9 cellular contexts compared by ENCODE assay signal in the genomic region with DNA sequence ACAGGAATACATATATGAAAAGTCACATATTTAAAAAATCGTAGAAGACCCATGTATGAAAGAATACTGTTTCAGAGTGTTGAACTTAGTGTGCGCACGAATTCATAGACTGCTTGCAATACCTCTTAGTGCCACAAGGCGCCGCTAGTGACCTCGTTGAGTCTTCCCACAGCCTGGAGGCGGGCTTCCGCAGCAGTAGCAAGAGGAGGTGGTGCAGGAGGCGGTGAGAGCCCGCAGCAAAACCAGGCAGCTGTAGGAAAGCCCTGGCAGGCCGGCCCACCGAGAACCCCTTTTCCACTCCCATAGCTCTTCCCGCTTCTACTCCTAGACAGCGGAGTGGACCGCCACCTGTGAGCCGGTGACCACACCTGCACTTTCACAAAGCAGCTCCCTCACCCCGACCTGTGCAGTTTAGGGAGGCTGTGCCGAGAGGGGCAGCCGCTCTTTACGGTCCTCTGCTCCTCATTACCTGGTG. TPM values are rescaled to one million over a fixed set of nuclear protein-coding genes. Genes with fewer than 3 reads are reported as not detected.
DNase-seq lines count a peak whose midpoint lies in the region; ATAC-seq, FAIRE-seq and TF ChIP-seq lines count a peak whose summit lies in the region.
"Had no signal": no experiment of that assay in that cellular context is flagged by ENCODE, and none has a peak within 500 bp of the region (broad histone marks: within the 10 kb centered on the region; RNA-seq: fewer than 3 reads in every experiment).

No MANE protein-coding gene starts in this region.

- no peak overlapping the region for H3K27ac Mint-ChIP-seq in activated CD4-positive, alpha-beta memory T cell treated with anti-CD3 and anti-CD28 coated beads for 36 hours

- peak overlapping the region in 1 of 2 experiments; percentile 54; a peak in 2 of 4 replicates for H3K4me2 ChIP-seq in H1 (ENCODE audit: insufficient read depth in 1 of 2, low read depth in 2 of 2, low read length in 2 of 2)

- no peaks in the 10 kb centered on the region for H3K4me1 Mint-ChIP-seq in activated CD4-positive, alpha-beta memory T cell treated with anti-CD3 and anti-CD28 coated beads for 36 hours (ENCODE audit: low read depth)

- H3K9me3 ChIP-seq in H1 (ENCODE audit: insufficient read depth in 2 of 2, low read depth in 1 of 2, low read length in 1 of 2) = no peaks in the 10 kb centered on the region
- no peaks in the 10 kb centered on the region for H3K9me3 ChIP-seq in mucosa of rectum (ENCODE audit: control insufficient read depth in 2 of 2, low read length in 2 of 2)

- H3K79me1 ChIP-seq in H1 (ENCODE audit: low read depth, low read length) = no peaks in the 10 kb centered on the region

- H3K23ac ChIP-seq in H1 (ENCODE audit: insufficient read length) = no peak overlapping the region

- TF ChIP-seq POLR2A in H1 (IDR thresholded peaks at IDR 0.05; ENCODE audit: control extremely low read depth in 1 of 2, low read depth in 2 of 2, low read length in 2 of 2) = no peak

- peak; percentile 75 to 80 for TF ChIP-seq RAD21 in H1 (IDR thresholded peaks at IDR 0.05 in 1 of 2, conservative IDR thresholded peaks at IDR 0.05 in 1 of 2; ENCODE audit: low read depth in 2 of 2, low read length in 2 of 2)

- no peak overlapping the region; the same call in 1 of the 2 replicates for H4K8ac ChIP-seq in H1 (ENCODE audit: extremely low read depth, insufficient read depth, low read length)

- H3K27ac ChIP-seq in H1 (ENCODE audit: low read depth, low read length) = no peak overlapping the region
- no peak overlapping the region for H3K27ac ChIP-seq in mucosa of rectum (ENCODE audit: low read depth in 2 of 2, low read length in 2 of 2)

- peaks cover 16% of the 10 kb centered on the region for H3K27me3 Mint-ChIP-seq in activated CD4-positive, alpha-beta memory T cell treated with anti-CD3 and anti-CD28 coated beads for 36 hours

- no peak overlapping the region for H2BK20ac ChIP-seq in H1 (ENCODE audit: low read length)

- H3K14ac ChIP-seq in H1 (ENCODE audit: insufficient read length) = no peak overlapping the region

- POLR2A ChIA-PET in activated CD4-positive, alpha-beta memory T cell treated with anti-CD3 and anti-CD28 coated beads for 36 hours (lab: Charles Lee) = no interaction called here
- POLR2A ChIA-PET in H1 (lab: Charles Lee; ENCODE audit: partially characterized antibody) = interaction anchor here (0.6 to 2.5 kb wide), 3 partner anchors 23 to 63 kb away, joined by 3 to 15 read pairs (median 6); a partner anchor contains a TSS

- CTCF ChIA-PET in activated CD4-positive, alpha-beta memory T cell treated with anti-CD3 and anti-CD28 coated beads for 36 hours (lab: Charles Lee) = interaction anchor here (1.4 to 2.4 kb wide), 5 partner anchors 15 to 1645 kb away, joined by 3 to 24 read pairs (median 8); no protein-coding TSS in a partner anchor
- CTCF ChIA-PET in H1 (lab: Charles Lee; ENCODE audit: partially characterized antibody) = interaction anchor here (0.5 to 3.9 kb wide), 46 partner anchors 9 to 929 kb away, joined by 3 to 30 read pairs (median 4); a partner anchor contains a TSS

- no peaks in the 10 kb centered on the region for H3K36me3 Mint-ChIP-seq in activated CD4-positive, alpha-beta memory T cell treated with anti-CD3 and anti-CD28 coated beads for 36 hours

- no peak overlapping the region for H4K91ac ChIP-seq in H1 (replicated peaks; ENCODE audit: insufficient read length, low read length)

- ATAC-seq in GM18858 (IDR thresholded peaks at IDR 0.05; ENCODE audit: unreplicated experiment) (peak; percentile 94), HG03095 (IDR thresholded peaks at IDR 0.05; ENCODE audit: unreplicated experiment) (peak; percentile 85)

- no peak overlapping the region; the same call in 1 of the 2 replicates for H3K4me3 ChIP-seq in AG09309 (ENCODE audit: control insufficient read depth, low read depth, low read length)
- peak overlapping the region in 2 of 4 experiments; percentile 23 to 49; a peak in 5 of 8 replicates for H3K4me3 ChIP-seq in H1 (ENCODE audit: extremely low read depth in 1 of 4, insufficient read depth in 2 of 4, low read depth in 3 of 4, low read length in 4 of 4)
- peak overlapping the region; percentile 4 to 33 for H3K4me3 ChIP-seq in mucosa of rectum (ENCODE audit: low read length in 2 of 2)

- peak; percentile 62 for FAIRE-seq in H1 (lab: Jason Lieb, UNC)

- H3K27me3 ChIP-seq in H1 (replicated peaks in 1 of 4; ENCODE audit: control insufficient read depth in 3 of 4, extremely low read depth in 1 of 4, insufficient read depth in 3 of 4, low read length in 3 of 4) = no peaks in the 10 kb centered on the region
- no peaks in the 10 kb centered on the region for H3K27me3 ChIP-seq in mucosa of rectum (ENCODE audit: control insufficient read depth in 2 of 2, insufficient read depth in 2 of 2, low read length in 2 of 2)

- H2BK120ac ChIP-seq in H1 (replicated peaks; ENCODE audit: low read depth, low read length) = no peak overlapping the region

- H3K4me1 ChIP-seq in H1 (replicated peaks in 1 of 4; ENCODE audit: control insufficient read depth in 3 of 4, insufficient read depth in 4 of 4, low read length in 3 of 4) (peaks cover 0 to 6% (median under 1%) of the 10 kb centered on the region in 4 experiments; a peak in 2 of 7 replicates), mucosa of rectum (ENCODE audit: control insufficient read depth in 2 of 2, insufficient read depth in 2 of 2, low read length in 2 of 2) (peaks cover 4 to 5% of the 10 kb centered on the region in 2 donors)

- no peak for TF ChIP-seq EP300 in H1 (IDR thresholded peaks at IDR 0.05; ENCODE audit: borderline replicate concordance in 1 of 2, low read depth in 2 of 2, low read length in 2 of 2)

- H2BK15ac ChIP-seq in H1 (ENCODE audit: low read length) = no peak overlapping the region

- H3K4me3 Mint-ChIP-seq in activated CD4-positive, alpha-beta memory T cell treated with anti-CD3 and anti-CD28 coated beads for 36 hours = peak overlapping the region; percentile 38

- no peak overlapping the region for H3K4ac ChIP-seq in H1 (replicated peaks; ENCODE audit: insufficient read length, low read depth, low read length)

- H4K20me1 ChIP-seq in H1 (replicated peaks in 1 of 2; ENCODE audit: control insufficient read depth in 1 of 2, insufficient read depth in 2 of 2, low read length in 2 of 2) = peaks cover 0 to 6% of the 10 kb centered on the region in 2 experiments

- H2AK5ac ChIP-seq in H1 (ENCODE audit: low read depth, low read length) = no peak overlapping the region

- H3K79me2 ChIP-seq in H1 (ENCODE audit: control insufficient read depth in 1 of 2, insufficient read depth in 2 of 2, low read length in 2 of 2) = no peaks in the 10 kb centered on the region

- TF ChIP-seq CTCF in AG09309 (IDR thresholded peaks at IDR 0.05; ENCODE audit: control insufficient read depth, insufficient read depth, low read depth, low read length, missing control alignments) = peak; percentile 95
- peak; percentile 82 to 89 (median 86) for TF ChIP-seq CTCF in H1 (IDR thresholded peaks at IDR 0.05; ENCODE audit: control extremely low read depth in 1 of 3, insufficient read depth in 1 of 3, low read depth in 1 of 3, low read length in 3 of 3)

- no peak overlapping the region for H4K5ac ChIP-seq in H1 (ENCODE audit: insufficient read length, low read depth, low read length)

- DNase-seq in AG09309 (ENCODE audit: low read depth) (peak; percentile 38), NCI-H510A (lab: John Stamatoyannopoulos, UW) (peak; percentile 17), H1 (ENCODE audit: low read depth in 1 of 2, low spot score in 2 of 2) (peak in 1 of 2 experiments; percentile 84)
- DNase-seq in activated CD4-positive, alpha-beta memory T cell treated with anti-CD3 and anti-CD28 coated beads for 36 hours = peak; percentile 76
- DNase-seq in stimulated activated CD8-positive, alpha-beta memory T cell treated with anti-CD3 and anti-CD28 coated beads, Interleukin-4, amount 100 ng/mL, for 1 hour (ENCODE audit: low read depth in 2 of 2, low spot score in 1 of 2) = peak; percentile 16 to 27

- H3K9ac ChIP-seq in H1 (replicated peaks in 1 of 4; ENCODE audit: extremely low read depth in 1 of 4, low read depth in 3 of 4, low read length in 3 of 4) (no peak overlapping the region), mucosa of rectum (ENCODE audit: low read depth in 1 of 2, low read length in 2 of 2) (no peak overlapping the region)

- no peak overlapping the region for H3K18ac ChIP-seq in H1 (ENCODE audit: extremely low read depth, low read length)

- 26% methylated on average over 19 of the region's 20 CpGs; no CpG with 5 or more reads in 1 of the 2 experiments for WGBS in H1 (ENCODE audit: extremely low coverage in 1 of 2, insufficient coverage in 1 of 2, insufficient read length in 1 of 2, insufficient replicate concordance in 2 of 2, low coverage in 1 of 2, low lambda C conversion rate in 2 of 2, missing lambda C conversion rate in 1 of 2), 2 experiments

- H2BK12ac ChIP-seq in H1 (ENCODE audit: low read depth, low read length) = no peak overlapping the region

- intact Hi-C loops in activated CD4-positive, alpha-beta memory T cell treated with anti-CD3 and anti-CD28 coated beads for 36 hours (cut with micrococcal nuclease) = loop anchor here (1.0 kb wide), 2 partner anchors 393 to 625 kb away; no protein-coding TSS in a partner anchor

- no peaks in the 10 kb centered on the region for H3K9me3 Mint-ChIP-seq in activated CD4-positive, alpha-beta memory T cell treated with anti-CD3 and anti-CD28 coated beads for 36 hours

- H3K56ac ChIP-seq in H1 (replicated peaks; ENCODE audit: insufficient read length, low read depth, low read length) = no peak overlapping the region

- no peaks in the 10 kb centered on the region for H3K23me2 ChIP-seq in H1 (ENCODE audit: low read depth, low read length)

- H3K36me3 ChIP-seq in H1 (ENCODE audit: control insufficient read depth in 2 of 4, insufficient read depth in 4 of 4, low read length in 3 of 4) (peaks cover 0 to 17% (median 11%) of the 10 kb centered on the region in 4 experiments; a peak in 4 of 8 replicates), mucosa of rectum (ENCODE audit: control insufficient read depth in 2 of 2, insufficient read depth in 2 of 2, low read length in 2 of 2) (peaks cover 0 to 3% of the 10 kb centered on the region in 2 donors)

- H2AFZ ChIP-seq in H1 (ENCODE audit: low read length) = peak overlapping the region; percentile 46; the same call in 1 of the 2 replicates

- no peak overlapping the region for H2BK5ac ChIP-seq in H1 (ENCODE audit: low read depth, low read length)

TF ChIP-seq in H1, 55 proteins besides CTCF, POLR2A, EP300 and RAD21 (continues in another document):
- TF ChIP-seq TEAD4 (IDR thresholded peaks at IDR 0.05; ENCODE audit: low read depth, low read length) (0 out of 2 replicates have a peak, but pooled peaks have one; percentile 2), BCL11A (IDR thresholded peaks at IDR 0.05; ENCODE audit: low read depth in 2 of 2, low read length in 2 of 2) (no peak)

RNA-seq across cellular contexts. Expression of a gene that starts 23.5 kb away (rescaled TPM):
- total RNA-seq in activated CD4-positive, alpha-beta memory T cell treated with anti-CD3 and anti-CD28 coated beads for 36 hours = not detected
- 42.4 and 46.2 TPM in 2 replicates for total RNA-seq in H1 (2021; fragmentation: NEBNext Ultra II Directional; extraction: Animal tissue kit (Norgen Biotek cat#: 25700))
- polyA plus RNA-seq in H1 (2011; rRNA removed) = 16.0 and 17.2 TPM in 2 replicates
- polyA plus RNA-seq in H1 (2011; cell fraction: cytosol; rRNA removed) = 19.1 TPM
- polyA plus RNA-seq in H1 (2011; cell fraction: nucleus; rRNA removed) = 21.8 TPM
- 31.8 to 45.8 TPM (median 34.8 TPM) in 4 replicates for polyA plus RNA-seq in H1 (2012, experiment 1 of 2)
- polyA plus RNA-seq in H1 (2012, experiment 2 of 2) = 12.2 TPM
- 26.7 TPM for polyA plus RNA-seq in H1 (2013, experiment 1 of 2)
- 30.8 TPM for polyA plus RNA-seq in H1 (2013, experiment 2 of 2)
- 16.7 and 18.1 TPM in 2 replicates for polyA minus RNA-seq in H1 (2011; rRNA and poly(A)+ RNA removed)
- 21.5 TPM for polyA minus RNA-seq in H1 (2011; cell fraction: cytosol; rRNA and poly(A)+ RNA removed)
- 20.1 TPM for polyA minus RNA-seq in H1 (2011; cell fraction: nucleus; rRNA and poly(A)+ RNA removed)
- total RNA-seq: activated CD8-positive, alpha-beta memory T cell treated with anti-CD3 and anti-CD28 coated beads for 36 hours had no signal

Comparison
In these comparisons a context has a peak if more than half of its experiments do, and no peak if none do; other contexts are left out.
1. RNA of a gene that starts 23.5 kb away (total RNA-seq): 42.4 to 46.2 TPM in H1; not detected in activated CD4-positive, alpha-beta memory T cell treated with anti-CD3 and anti-CD28 coated beads for 36 hours; every median in the first group is over 10 times any median in the second.